In the genomic region with DNA sequence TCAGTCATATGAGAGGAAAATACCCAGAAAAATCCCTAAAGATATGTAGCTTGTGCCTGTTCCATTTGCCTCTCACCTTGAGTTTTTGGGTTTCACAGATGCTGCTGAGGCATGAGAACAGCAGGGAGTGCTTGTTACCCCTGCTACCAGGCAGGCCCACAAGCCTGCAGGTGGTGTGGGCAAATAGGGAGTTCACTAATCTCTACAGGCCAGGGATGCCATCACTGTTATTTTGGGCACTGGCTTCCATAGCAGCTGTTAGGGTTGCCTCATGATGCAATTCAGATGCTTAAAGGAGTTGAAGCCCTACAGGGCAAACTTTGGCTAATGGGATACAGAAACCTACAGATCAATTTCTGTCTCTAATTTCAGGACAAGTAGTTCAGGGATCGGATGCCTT, we compare ENCODE assay signal across 20 cellular contexts.
"Had no signal": no experiment of that assay in that cellular context is flagged by ENCODE, and none has a peak within 500 bp of the region (broad histone marks: within the 10 kb centered on the region; RNA-seq: fewer than 3 reads in every experiment).

No MANE protein-coding gene starts in this region.

- H3K9me3 ChIP-seq: body of pancreas, colonic mucosa, ovary had no signal

- H3K4me1 Mint-ChIP-seq: activated B cell treated with CpG ODN at 0.5 μM for 24 hours, T-helper 17 cell had no signal

- H3K27me3 ChIP-seq: body of pancreas, colonic mucosa, ovary had no signal

- H3K27ac ChIP-seq: body of pancreas, colonic mucosa, ovary had no signal

- H3K36me3 ChIP-seq: colonic mucosa, ovary had no signal

- H3K4me3 Mint-ChIP-seq: activated B cell treated with CpG ODN at 0.5 μM for 24 hours; activated CD8-positive, alpha-beta T cell treated with anti-CD3 and anti-CD28 coated beads, Interleukin-2, amount 10 ng/mL, durations not matched to agents 7 days and 5 days; activated naive CD8-positive, alpha-beta T cell; activated T-cell treated with anti-CD3 and anti-CD28 coated beads, Interleukin-2, amount 50 U/mL, for 72 hours; T-helper 17 cell had no signal

- H3K27me3 Mint-ChIP-seq: activated B cell treated with CpG ODN at 0.5 μM for 24 hours; activated naive CD8-positive, alpha-beta T cell; T-helper 17 cell had no signal

- H3K36me3 Mint-ChIP-seq: activated naive CD8-positive, alpha-beta T cell had no signal

- DNase-seq: activated B cell treated with CpG ODN at 0.5 μM for 24 hours; activated CD4-positive, alpha-beta T cell treated with anti-CD3 and anti-CD28 coated beads for 48 hours; activated CD8-positive, alpha-beta memory T cell treated with anti-CD3 and anti-CD28 coated beads, Interleukin-2, amount 50 U/mL, for 4 hours; activated CD8-positive, alpha-beta T cell treated with anti-CD3 and anti-CD28 coated beads, Interleukin-2, amount 10 ng/mL, durations not matched to agents 7 days and 5 days; activated gamma-delta T cell; activated T-cell treated with anti-CD3 and anti-CD28 coated beads, Interleukin-2, amount 50 U/mL, for 72 hours; amygdala; body of pancreas; central memory CD4-positive, alpha-beta T cell; colonic mucosa; hypothalamus; kidney glomerular epithelial cell; ovary; stimulated activated CD4-positive, alpha-beta T cell treated with anti-CD3 and anti-CD28 coated beads, Interleukin-15, amount 100 ng/mL, for 24 hours; stimulated activated CD4-positive, alpha-beta T cell treated with anti-CD3 and anti-CD28 coated beads, Interleukin-4, amount 100 ng/mL, for 1 hour; stimulated activated naive CD4-positive, alpha-beta T cell treated with Interleukin-2 at 50 U/mL for 16 hours; T-helper 17 cell; trophoblast cell had no signal

- ATAC-seq: activated CD8-positive, alpha-beta T cell treated with anti-CD3 and anti-CD28 coated beads, Interleukin-2, amount 10 ng/mL, durations not matched to agents 7 days and 5 days; activated T-cell treated with anti-CD3 and anti-CD28 coated beads, Interleukin-2, amount 50 U/mL, for 72 hours; body of pancreas; esophagus mucosa; T-helper 17 cell had no signal

- H3K27ac Mint-ChIP-seq: activated B cell treated with CpG ODN at 0.5 μM for 24 hours; activated CD8-positive, alpha-beta T cell treated with anti-CD3 and anti-CD28 coated beads, Interleukin-2, amount 10 ng/mL, durations not matched to agents 7 days and 5 days; activated naive CD8-positive, alpha-beta T cell; activated T-cell treated with anti-CD3 and anti-CD28 coated beads, Interleukin-2, amount 50 U/mL, for 72 hours; T-helper 17 cell had no signal

- H3K4me3 ChIP-seq: body of pancreas, colonic mucosa, ovary had no signal

- H3K4me1 ChIP-seq: body of pancreas, colonic mucosa had no signal
